ENCODE assay signal across 12 cellular contexts in genomic region chr4:40718571-40718970, GRCh38. TPM values are rescaled to one million over a fixed set of nuclear protein-coding genes. Genes with fewer than 3 reads are reported as not detected.
A peak's percentile ranks its signal among the peaks of the same experiment; 100 is the strongest.
DNase-seq lines count a peak whose midpoint lies in the region; ATAC-seq, FAIRE-seq and TF ChIP-seq lines count a peak whose summit lies in the region.
"Had no signal": no experiment of that assay in that cellular context is flagged by ENCODE, and none has a peak within 500 bp of the region (broad histone marks: within the 10 kb centered on the region; RNA-seq: fewer than 3 reads in every experiment).

No MANE protein-coding gene starts in this region.

- no peak for FAIRE-seq in A549 (lab: Jason Lieb, UNC)

- no peak for TF ChIP-seq EP300 in A549 (IDR thresholded peaks at IDR 0.05)

- peaks cover 22% of the 10 kb centered on the region for H3K4me1 Mint-ChIP-seq in activated CD4-positive, alpha-beta memory T cell treated with anti-CD3 and anti-CD28 coated beads, Interleukin-2, amount 10 ng/mL, durations not matched to agents 7 days and 5 days

- no peak for TF ChIP-seq RAD21 in A549 (conservative IDR thresholded peaks at IDR 0.05 in 1 of 2, IDR thresholded peaks at IDR 0.05 in 1 of 2)

- H3K9me3 Mint-ChIP-seq in activated CD4-positive, alpha-beta memory T cell treated with anti-CD3 and anti-CD28 coated beads, Interleukin-2, amount 10 ng/mL, durations not matched to agents 7 days and 5 days, result no peaks in the 10 kb centered on the region
- H3K9me3 Mint-ChIP-seq: activated CD4-positive, alpha-beta T cell treated with anti-CD3 and anti-CD28 coated beads, Interleukin-2, amount 10 ng/mL, durations not matched to agents 7 days and 5 days had no signal

- H3K4me1 ChIP-seq in A549, result peaks cover 29% of the 10 kb centered on the region

- 51% methylated on average over 3 of the region's 3 CpGs for WGBS in A549 (ENCODE audit: missing lambda C conversion rate)

- DNase-seq in A549 (ENCODE audit: low read depth in 1 of 2, low spot score in 1 of 2) (no peak), NCI-H82 (lab: John Stamatoyannopoulos, UW) (peak; percentile 78), iPS-NIHi11 (ENCODE audit: low spot score) (peak; percentile 77), activated gamma-delta T cell treated with Interleukin-2 at 50 U/mL for 16 hours (no peak)
- no peak for DNase-seq in activated CD4-positive, alpha-beta memory T cell treated with anti-CD3 and anti-CD28 coated beads, Interleukin-2, amount 10 ng/mL, durations not matched to agents 7 days and 5 days
- no peak for DNase-seq in activated CD8-positive, alpha-beta memory T cell treated with anti-CD3 and anti-CD28 coated beads for 24 hours
- DNase-seq: stimulated activated CD4-positive, alpha-beta T cell treated with anti-CD3 and anti-CD28 coated beads, Interleukin-12 subunit alpha, Interleukin-12 subunit beta, amount 100 ng/mL, for 4 hours had no signal

- H3K27ac ChIP-seq in A549, result peak overlapping the region; percentile 54 to 65

- H3K4me2 ChIP-seq in A549, result peak overlapping the region; percentile 47

- POLR2A ChIA-PET in A549 (lab: Yijun Ruan, JAX), result interaction anchor here (1.0 kb wide), 1 partner anchor 46 kb away, joined by 6 read pairs; no protein-coding TSS in a partner anchor
- POLR2A ChIA-PET in activated CD4-positive, alpha-beta memory T cell treated with anti-CD3 and anti-CD28 coated beads, Interleukin-2, amount 10 ng/mL, durations not matched to agents 7 days and 5 days (lab: Charles Lee), result interaction anchor here (0.8 to 0.9 kb wide), 2 partner anchors 503 to 662 kb away, joined by 3 to 4 read pairs; partner anchors contain the start of gene N4BP2

- CTCF ChIA-PET in A549 (lab: Yijun Ruan, JAX), result interaction anchor here (0.5 to 2.1 kb wide), 32 partner anchors 10 to 916 kb away, joined by 3 to 12 read pairs (median 3); partner anchors contain the start of genes CHRNA9 and RBM47
- CTCF ChIA-PET in activated CD4-positive, alpha-beta memory T cell treated with anti-CD3 and anti-CD28 coated beads, Interleukin-2, amount 10 ng/mL, durations not matched to agents 7 days and 5 days (lab: Charles Lee), result interaction anchor here (0.8 to 2.9 kb wide), 13 partner anchors 11 to 662 kb away, joined by 3 to 12 read pairs (median 5); partner anchors contain the start of gene N4BP2

- no peak overlapping the region for H3K27ac Mint-ChIP-seq in activated CD4-positive, alpha-beta memory T cell treated with anti-CD3 and anti-CD28 coated beads, Interleukin-2, amount 10 ng/mL, durations not matched to agents 7 days and 5 days
- H3K27ac Mint-ChIP-seq: activated CD4-positive, alpha-beta T cell treated with anti-CD3 and anti-CD28 coated beads, Interleukin-2, amount 10 ng/mL, durations not matched to agents 7 days and 5 days had no signal

- no peaks in the 10 kb centered on the region for H3K36me3 Mint-ChIP-seq in activated CD4-positive, alpha-beta memory T cell treated with anti-CD3 and anti-CD28 coated beads, Interleukin-2, amount 10 ng/mL, durations not matched to agents 7 days and 5 days (ENCODE audit: low read depth)

- no peak for TF ChIP-seq POLR2A in A549 (IDR thresholded peaks at IDR 0.05; ENCODE audit: low read length)

- H3K4me3 Mint-ChIP-seq in activated CD4-positive, alpha-beta memory T cell treated with anti-CD3 and anti-CD28 coated beads, Interleukin-2, amount 10 ng/mL, durations not matched to agents 7 days and 5 days, result no peak overlapping the region
- H3K4me3 Mint-ChIP-seq: activated CD4-positive, alpha-beta T cell treated with anti-CD3 and anti-CD28 coated beads, Interleukin-2, amount 10 ng/mL, durations not matched to agents 7 days and 5 days had no signal

- peaks cover 3% of the 10 kb centered on the region for H3K27me3 Mint-ChIP-seq in activated CD4-positive, alpha-beta memory T cell treated with anti-CD3 and anti-CD28 coated beads, Interleukin-2, amount 10 ng/mL, durations not matched to agents 7 days and 5 days
- H3K27me3 Mint-ChIP-seq: activated CD4-positive, alpha-beta T cell treated with anti-CD3 and anti-CD28 coated beads, Interleukin-2, amount 10 ng/mL, durations not matched to agents 7 days and 5 days had no signal

- no peak overlapping the region for H3K4me3 ChIP-seq in A549
- H3K4me3 ChIP-seq: BLaER1 treated with 17β-estradiol and CSF1 and Interleukin-3, amounts not matched to agents 10 nM and 100 nM had no signal

- no peak for TF ChIP-seq CTCF in A549 (IDR thresholded peaks at IDR 0.05)

- ATAC-seq in A549, result peak in 1 of 2 experiments; percentile 63; a peak in 3 of 6 replicates
- peak; percentile 3 for ATAC-seq in GM21737 (IDR thresholded peaks at IDR 0.05; ENCODE audit: unreplicated experiment)
- ATAC-seq in HG03565 (IDR thresholded peaks at IDR 0.05; ENCODE audit: unreplicated experiment), result no peak

- no peaks in the 10 kb centered on the region for H3K9me3 ChIP-seq in A549
- H3K9me3 ChIP-seq: BLaER1 treated with 17β-estradiol and CSF1 and Interleukin-3, amounts not matched to agents 10 nM and 100 nM had no signal

TF ChIP-seq in A549, 52 proteins besides CTCF, POLR2A, EP300 and RAD21:
- TF ChIP-seq NFE2L2 (conservative IDR thresholded peaks at IDR 0.05; ENCODE audit: low read length) (no peak), ZSCAN20 (CRISPR knock-in tag; IDR thresholded peaks at IDR 0.05) (no peak), HDAC2 (IDR thresholded peaks at IDR 0.05) (no peak), BCL3 (IDR thresholded peaks at IDR 0.05) (no peak), ELK1 (IDR thresholded peaks at IDR 0.05; ENCODE audit: low read depth, low read length) (no peak), KDM1A (IDR thresholded peaks at IDR 0.05; ENCODE audit: low read depth) (no peak), RCOR1 (IDR thresholded peaks at IDR 0.05; ENCODE audit: low read depth, low read length) (no peak), CEBPB (IDR thresholded peaks at IDR 0.05) (no peak), FOXS1 (CRISPR knock-in tag; IDR thresholded peaks at IDR 0.05) (no peak), HOXB13 (CRISPR knock-in tag; IDR thresholded peaks at IDR 0.05; ENCODE audit: low read depth) (no peak)

RNA-seq across cellular contexts. Expression of gene NSUN7, which starts 31.2 kb away (rescaled TPM):
- polyA plus RNA-seq in A549 (2011; rRNA removed), result 1.4 and 1.5 TPM in 2 replicates
- polyA plus RNA-seq in A549 (2012; cell fraction: cytosol; rRNA removed), result 0.37 and 0.49 TPM in 2 replicates
- polyA plus RNA-seq in A549 (2012; cell fraction: nucleus; rRNA removed), result 0.27 and 0.38 TPM in 2 replicates
- polyA plus RNA-seq in A549 (2017; fragmentation: RNase III; extraction: RNeasy Plus Mini Kit Qiagen cat#74134 plus additional on column Dnase treatment), result 0.42 to 0.65 TPM (median 0.59 TPM) in 3 replicates
- 1.2 and 1.3 TPM in 2 replicates for polyA minus RNA-seq in A549 (2011; rRNA and poly(A)+ RNA removed)
- 1 to 10 TPM in 1 of 2 experiments, under 1 TPM in 1; 0.48 to 1.0 TPM for total RNA-seq in activated CD4-positive, alpha-beta memory T cell treated with anti-CD3 and anti-CD28 coated beads, Interleukin-2, amount 10 ng/mL, durations not matched to agents 7 days and 5 days
- total RNA-seq: activated CD4-positive, alpha-beta T cell treated with anti-CD3 and anti-CD28 coated beads, Interleukin-2, amount 10 ng/mL, durations not matched to agents 7 days and 5 days; SK-MEL-5 had no signal

Comparison
In these comparisons a context has a peak if more than half of its experiments do, and no peak if none do; other contexts are left out.
1. DNase-seq: peak in NCI-H82 (single experiment) and iPS-NIHi11 (single experiment); none in A549 (0 of 2), activated CD4-positive, alpha-beta memory T cell treated with anti-CD3 and anti-CD28 coated beads, Interleukin-2, amount 10 ng/mL, durations not matched to agents 7 days and 5 days (single experiment), activated gamma-delta T cell treated with Interleukin-2 at 50 U/mL for 16 hours (single experiment) and activated CD8-positive, alpha-beta memory T cell treated with anti-CD3 and anti-CD28 coated beads for 24 hours (single experiment).